1 cellular context compared by ENCODE assay signal in genomic region chr3:66220602-66221377, GRCh38.
A peak's percentile ranks its signal among the peaks of the same experiment; 100 is the strongest.
TF ChIP-seq lines count a peak whose summit lies in the region.

Gene SLC25A26, plus strand, starts transcription at chr3:66221001. Its CDS starts 94 bp downstream, at chr3:66221095.

TF ChIP-seq in HepG2, 621 proteins besides CTCF, POLR2A, EP300 and RAD21 (continued from another document and continues in another):
- TF ChIP-seq ZBTB25 (CRISPR knock-in tag; IDR thresholded peaks at IDR 0.05) (0 out of 2 replicates have a peak, but pooled peaks have one; percentile 35), GFI1 (CRISPR knock-in tag; IDR thresholded peaks at IDR 0.05; ENCODE audit: borderline replicate concordance) (peak; percentile 52; the same call in 1 of the 2 replicates), NR0B2 (CRISPR knock-in tag; IDR thresholded peaks at IDR 0.05) (peak; percentile 99), FOXK2 (IDR thresholded peaks at IDR 0.05) (peak; percentile 99), HNRNPH1 (optimal IDR thresholded peaks at IDR 0.05; ENCODE audit: low read depth, low read length) (no peak), DNMT1 (CRISPR knock-in tag; IDR thresholded peaks at IDR 0.05) (no peak), U2AF1 (optimal IDR thresholded peaks at IDR 0.05; ENCODE audit: low read depth, low read length) (no peak), SAFB2 (CRISPR knock-in tag; IDR thresholded peaks at IDR 0.05; ENCODE audit: borderline replicate concordance, low read depth) (peak; percentile 33; the same call in 1 of the 2 replicates), ZNF121 (CRISPR knock-in tag; IDR thresholded peaks at IDR 0.05) (peak; percentile 60; the same call in 1 of the 2 replicates), ELF1 (CRISPR knock-in tag; IDR thresholded peaks at IDR 0.05) (peak; percentile 97), NCOA2 (CRISPR knock-in tag; IDR thresholded peaks at IDR 0.05) (no peak), HMG20B (CRISPR knock-in tag; conservative IDR thresholded peaks at IDR 0.05) (no peak), SRF (IDR thresholded peaks at IDR 0.05; ENCODE audit: low read depth, low read length) (no peak), ZNF33A (CRISPR knock-in tag; IDR thresholded peaks at IDR 0.05; ENCODE audit: borderline replicate concordance) (no peak), ZNF281 (CRISPR knock-in tag; IDR thresholded peaks at IDR 0.05; ENCODE audit: borderline replicate concordance) (no peak), ZNF670 (CRISPR knock-in tag; IDR thresholded peaks at IDR 0.05; ENCODE audit: borderline replicate concordance) (no peak), ZNF430 (CRISPR knock-in tag; IDR thresholded peaks at IDR 0.05) (peak; percentile 31; the same call in 1 of the 2 replicates), ZNF431 (CRISPR knock-in tag; IDR thresholded peaks at IDR 0.05; ENCODE audit: borderline replicate concordance, low read depth) (no peak; the same call in 1 of the 2 replicates), RELA (CRISPR knock-in tag; IDR thresholded peaks at IDR 0.05) (no peak), ZNF142 (CRISPR knock-in tag; IDR thresholded peaks at IDR 0.05) (peak; percentile 31; the same call in 1 of the 2 replicates), SMAD3 (CRISPR knock-in tag; IDR thresholded peaks at IDR 0.05) (no peak), KLF15 (CRISPR knock-in tag; IDR thresholded peaks at IDR 0.05; ENCODE audit: borderline replicate concordance) (no peak), GATAD1 (CRISPR knock-in tag; IDR thresholded peaks at IDR 0.05) (peak; percentile 95), MATR3 (CRISPR knock-in tag; IDR thresholded peaks at IDR 0.05) (no peak), RFXAP (CRISPR knock-in tag; IDR thresholded peaks at IDR 0.05; ENCODE audit: borderline replicate concordance) (no peak; the same call in 1 of the 2 replicates), USF2 (IDR thresholded peaks at IDR 0.05; ENCODE audit: low read depth, low read length) (peak; percentile 91), USF2 (CRISPR knock-in tag; IDR thresholded peaks at IDR 0.05; ENCODE audit: borderline replicate concordance) (peak; percentile 90), SKI (IDR thresholded peaks at IDR 0.05; ENCODE audit: partially characterized antibody) (peak; percentile 19), NFRKB (IDR thresholded peaks at IDR 0.05) (peak; percentile 62; the same call in 1 of the 2 replicates), ZNF768 (CRISPR knock-in tag; IDR thresholded peaks at IDR 0.05) (0 out of 2 replicates have a peak, but pooled peaks have one; percentile 13), ZSCAN5A (CRISPR knock-in tag; IDR thresholded peaks at IDR 0.05; ENCODE audit: borderline replicate concordance) (peak; percentile 62; the same call in 1 of the 2 replicates), HDAC2 (CRISPR knock-in tag; IDR thresholded peaks at IDR 0.05) (peak; percentile 67; the same call in 1 of the 2 replicates), PHF20 (CRISPR knock-in tag; IDR thresholded peaks at IDR 0.05) (peak; percentile 98), DNMT3B (CRISPR knock-in tag; conservative IDR thresholded peaks at IDR 0.05) (no peak), ZNF790 (CRISPR knock-in tag; IDR thresholded peaks at IDR 0.05; ENCODE audit: borderline replicate concordance) (no peak), NCOA5 (CRISPR knock-in tag; IDR thresholded peaks at IDR 0.05) (no peak), KLF6 (CRISPR knock-in tag; IDR thresholded peaks at IDR 0.05) (no peak), BRF2 (CRISPR knock-in tag; IDR thresholded peaks at IDR 0.05) (0 out of 2 replicates have a peak, but pooled peaks have one; percentile 34), FLYWCH1 (CRISPR knock-in tag; IDR thresholded peaks at IDR 0.05) (no peak), AKAP8 (CRISPR knock-in tag; IDR thresholded peaks at IDR 0.05) (0 out of 2 replicates have a peak, but pooled peaks have one; percentile 54), ZNF558 (CRISPR knock-in tag; IDR thresholded peaks at IDR 0.05; ENCODE audit: borderline replicate concordance) (no peak; the same call in 1 of the 2 replicates), ZNF570 (CRISPR knock-in tag; IDR thresholded peaks at IDR 0.05; ENCODE audit: borderline replicate concordance) (no peak), NPAS2 (CRISPR knock-in tag; IDR thresholded peaks at IDR 0.05; ENCODE audit: borderline replicate concordance) (no peak), DR1 (CRISPR knock-in tag; IDR thresholded peaks at IDR 0.05) (peak; percentile 69; the same call in 1 of the 2 replicates), LCORL (IDR thresholded peaks at IDR 0.05) (no peak), LCORL (CRISPR knock-in tag; IDR thresholded peaks at IDR 0.05) (no peak), ZNF367 (CRISPR knock-in tag; IDR thresholded peaks at IDR 0.05; ENCODE audit: borderline replicate concordance) (0 out of 2 replicates have a peak, but pooled peaks have one; percentile 46), ATF7 (IDR thresholded peaks at IDR 0.05) (no peak), ATF7 (CRISPR knock-in tag; IDR thresholded peaks at IDR 0.05) (0 out of 2 replicates have a peak, but pooled peaks have one; percentile 27), ZNF713 (CRISPR knock-in tag; IDR thresholded peaks at IDR 0.05) (no peak), SP4 (CRISPR knock-in tag; IDR thresholded peaks at IDR 0.05) (peak; percentile 74; the same call in 1 of the 2 replicates), ZNF552 (CRISPR knock-in tag; IDR thresholded peaks at IDR 0.05; ENCODE audit: borderline replicate concordance) (no peak; the same call in 1 of the 2 replicates), STAG1 (CRISPR knock-in tag; IDR thresholded peaks at IDR 0.05) (no peak), ZNF382 (CRISPR knock-in tag; IDR thresholded peaks at IDR 0.05; ENCODE audit: borderline replicate concordance) (no peak), ATF1 (CRISPR knock-in tag; IDR thresholded peaks at IDR 0.05) (peak; percentile 84), ZNF619 (CRISPR knock-in tag; IDR thresholded peaks at IDR 0.05) (0 out of 2 replicates have a peak, but pooled peaks have one; percentile 27)
